Comparison of ENCODE assay signal across 8 cellular contexts in the genomic region with DNA sequence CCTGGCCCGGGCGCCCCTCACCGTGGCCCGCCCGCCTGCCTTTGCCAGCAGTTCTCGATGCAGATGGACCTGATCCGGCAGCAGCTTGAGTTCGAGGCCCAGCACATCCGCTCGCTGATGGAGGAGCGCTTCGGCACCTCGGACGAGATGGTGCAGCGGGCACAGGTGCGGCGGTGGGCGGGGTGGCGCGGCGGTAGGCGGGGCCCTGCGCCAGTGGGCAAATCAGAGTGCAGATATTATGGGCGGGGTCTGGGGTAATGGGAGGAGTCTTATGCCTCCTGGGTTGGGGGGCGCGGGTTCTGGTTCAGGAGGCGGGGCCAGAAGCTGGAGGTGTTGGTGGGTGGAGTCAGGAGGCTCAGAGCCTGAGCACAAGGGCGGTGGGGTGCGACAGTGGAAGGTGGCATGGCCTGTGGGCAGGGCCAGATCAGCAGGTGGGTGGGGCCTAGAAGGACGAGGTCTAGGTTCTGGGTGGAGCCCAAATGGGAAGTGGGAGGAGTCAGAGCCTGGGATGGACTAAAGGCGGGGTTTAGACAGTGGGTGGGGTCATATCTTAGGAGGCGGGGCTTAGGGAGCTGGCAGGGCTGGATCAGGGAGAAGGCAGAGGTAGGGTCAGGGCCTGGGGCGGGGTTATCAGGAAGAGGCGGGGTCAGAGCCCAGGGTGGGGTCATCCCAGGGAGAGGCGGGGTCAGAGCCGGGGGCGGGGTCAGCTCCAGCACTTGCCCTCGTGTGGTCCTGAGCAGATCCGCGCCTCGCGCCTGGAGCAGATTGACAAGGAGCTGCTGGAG. TPM values are rescaled to one million over a fixed set of nuclear protein-coding genes. Genes with fewer than 3 reads are reported as not detected.
DNase-seq lines count a peak whose midpoint lies in the region; ATAC-seq and TF ChIP-seq lines count a peak whose summit lies in the region.

No MANE protein-coding gene starts in this region.

- TF ChIP-seq CTCF in Caco-2 (IDR thresholded peaks at IDR 0.05; ENCODE audit: insufficient read depth in 1 of 2, low read depth in 1 of 2, low read length in 1 of 2, severe bottlenecking in 1 of 2, unreplicated experiment in 1 of 2): no peak
- TF ChIP-seq CTCF in brain microvascular endothelial cell (IDR thresholded peaks at IDR 0.05; ENCODE audit: low read depth, low read length, missing control alignments): no peak
- no peak for TF ChIP-seq CTCF in left lung (IDR thresholded peaks at IDR 0.05)

- no peaks in the 10 kb centered on the region for H3K4me1 Mint-ChIP-seq in Caco-2 (ENCODE audit: low read depth, unreplicated experiment)

- peaks cover 46% of the 10 kb centered on the region for H3K36me3 Mint-ChIP-seq in Caco-2 (ENCODE audit: insufficient read depth, unreplicated experiment)

- H3K27me3 ChIP-seq in Caco-2 (replicated peaks; ENCODE audit: control insufficient read depth, insufficient read depth, low read length) (no peaks in the 10 kb centered on the region), brain microvascular endothelial cell (replicated peaks) (peaks cover 64% of the 10 kb centered on the region), left lung (peaks cover 70 to 90% of the 10 kb centered on the region in 2 donors)

- peak; percentile 56 for ATAC-seq in left lung
- no peak for ATAC-seq in HG03469 (IDR thresholded peaks at IDR 0.05; ENCODE audit: unreplicated experiment)
- no peak for ATAC-seq in GM21360 (IDR thresholded peaks at IDR 0.05; ENCODE audit: unreplicated experiment)

- no peak overlapping the region for H3K9ac ChIP-seq in SK-N-MC (ENCODE audit: insufficient read length)

- H3K27ac Mint-ChIP-seq in Caco-2 (ENCODE audit: unreplicated experiment): no peak overlapping the region

- H3K36me3 ChIP-seq in Caco-2 (ENCODE audit: control insufficient read depth, insufficient read depth, low read length): no peaks in the 10 kb centered on the region; the same call in 1 of the 2 replicates
- H3K36me3 ChIP-seq in SK-N-MC (ENCODE audit: insufficient read depth, low read length): no peaks in the 10 kb centered on the region
- H3K36me3 ChIP-seq in brain microvascular endothelial cell (replicated peaks): no peaks in the 10 kb centered on the region
- peaks cover 0 to 7% of the 10 kb centered on the region in 2 donors for H3K36me3 ChIP-seq in left lung

- no peak overlapping the region for H3K4me3 Mint-ChIP-seq in Caco-2 (ENCODE audit: unreplicated experiment)

- H3K4me1 ChIP-seq in Caco-2 (no peaks in the 10 kb centered on the region), left lung (peaks cover 0 to 23% of the 10 kb centered on the region in 2 donors)

- H3K27me3 Mint-ChIP-seq in Caco-2 (ENCODE audit: insufficient read depth, unreplicated experiment): peaks cover 4% of the 10 kb centered on the region

- H3K27ac ChIP-seq in SK-N-MC (no peak overlapping the region), brain microvascular endothelial cell (no peak overlapping the region), left lung (no peak overlapping the region)

- no peaks in the 10 kb centered on the region for H3K9me3 Mint-ChIP-seq in Caco-2 (ENCODE audit: unreplicated experiment)

- H3K4me3 ChIP-seq in Caco-2 (ENCODE audit: low read depth, low read length) (no peak overlapping the region), SK-N-MC (peak overlapping the region; percentile 18; the same call in 1 of the 2 replicates), brain microvascular endothelial cell (ENCODE audit: low read depth, low read length) (no peak overlapping the region), left lung (no peak overlapping the region)

- peak; percentile 64 to 74 for DNase-seq in Caco-2
- peak; percentile 78 for DNase-seq in HPDE6-E6E7 (ENCODE audit: extremely low spot score)
- DNase-seq in SK-N-MC (ENCODE audit: low read depth, low spot score): peak; percentile 28
- peak; percentile 33 for DNase-seq in brain microvascular endothelial cell
- DNase-seq in left lung: peak in 1 of 2 donors; percentile 72
- no peak for DNase-seq in ureter (ENCODE audit: low spot score)

- intact Hi-C loops in Caco-2 (cut with micrococcal nuclease; ENCODE audit: unreplicated experiment): no loop called here
- intact Hi-C loops in left lung (cut with DNase I): no loop called here

- CTCF ChIA-PET in Caco-2 (lab: Charles Lee): no interaction called here

- no TSS peak for BruUV-seq in Caco-2 (replicated peaks; lab: Mats Ljungman, UMichigan)

- H3K9me3 ChIP-seq in Caco-2 (no peaks in the 10 kb centered on the region), SK-N-MC (ENCODE audit: low read depth, low read length) (no peaks in the 10 kb centered on the region), left lung (no peaks in the 10 kb centered on the region)

- in situ Hi-C loops in brain microvascular endothelial cell (cut with HindIII; ENCODE audit: low pct_ligation_motif_present, low sequenced_read_pairs): no loop called here

- POLR2A ChIA-PET in Caco-2 (lab: Charles Lee): interaction anchor here (0.5 kb wide), 1 partner anchor 154 kb away, joined by 3 read pairs; no protein-coding TSS in a partner anchor

RNA-seq across cellular contexts. Expression of gene APC2, which starts 5.6 kb away (rescaled TPM):
- total RNA-seq in Caco-2 (2022) (9.5 and 11.3 TPM in 2 replicates), left lung (under 1 TPM; 0.06 to 0.10 TPM), ureter (0.26 TPM)

RNA-seq across cellular contexts. Expression of gene RPS15, which starts 17.3 kb away (rescaled TPM):
- 1,192 and 1,341 TPM in 2 replicates for total RNA-seq in Caco-2 (2022)
- 100 to 1,000 TPM; 942 to 951 TPM for total RNA-seq in left lung
- total RNA-seq in ureter: 1,085 TPM

RNA-seq across cellular contexts. Expression of gene C19orf25, which starts 23.5 kb away (rescaled TPM):
- total RNA-seq in Caco-2 (2022) (41.9 and 45.4 TPM in 2 replicates), left lung (10 to 100 TPM; 31.1 to 32.2 TPM), ureter (23.9 TPM)

RNA-seq across cellular contexts. Expression of gene PCSK4, which starts 34.6 kb away (rescaled TPM):
- total RNA-seq in Caco-2 (2022): 6.4 and 9.8 TPM in 2 replicates
- 1 to 10 TPM; 1.9 to 3.2 TPM for total RNA-seq in left lung
- total RNA-seq in ureter: 4.5 TPM

RNA-seq across cellular contexts. Expression of gene REEP6, which starts 35.5 kb away (rescaled TPM):
- total RNA-seq in Caco-2 (2022): 50.2 and 61.5 TPM in 2 replicates
- 1 to 10 TPM; 1.6 to 2.0 TPM for total RNA-seq in left lung
- total RNA-seq in ureter: 50.0 TPM
